8 cellular contexts compared by ENCODE assay signal in the genomic region with DNA sequence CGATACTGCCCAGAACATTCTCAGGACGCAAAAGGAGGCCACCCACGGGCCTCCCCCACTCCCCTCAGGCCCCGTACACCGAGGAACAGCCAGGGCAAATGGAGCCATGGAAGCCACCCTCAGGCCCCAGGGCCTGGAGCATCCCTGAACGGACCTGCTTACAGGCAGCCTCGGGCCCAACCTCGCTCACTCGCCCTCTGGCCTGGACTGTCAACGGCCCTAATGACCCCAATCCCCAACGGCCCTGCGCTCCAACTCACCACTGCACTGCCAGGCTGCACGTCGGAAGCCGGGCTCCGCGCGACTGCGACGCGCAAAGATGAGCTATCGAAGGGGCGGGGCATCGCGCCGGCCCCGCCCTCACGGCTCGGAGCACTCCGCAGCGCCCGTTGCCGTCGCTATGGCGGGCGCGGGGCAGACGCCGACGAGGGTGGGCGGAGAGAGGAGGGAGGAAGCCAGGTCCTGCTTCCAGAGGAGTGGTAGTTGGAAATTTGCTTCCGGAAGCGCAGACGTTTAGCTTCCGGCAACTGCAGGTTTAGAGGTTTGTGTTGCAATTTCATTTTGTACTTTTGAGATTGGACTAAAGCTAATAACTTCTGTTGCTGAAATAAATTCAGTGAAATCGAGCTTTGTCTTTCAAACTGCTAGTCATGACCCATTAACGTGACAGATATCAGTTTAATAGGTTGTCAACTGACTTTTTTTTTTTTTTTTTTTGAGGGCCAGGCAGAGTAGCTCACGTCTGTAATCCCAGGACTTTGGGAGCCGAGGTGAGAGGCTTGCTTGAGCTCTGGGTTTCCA. TPM values are rescaled to one million over a fixed set of nuclear protein-coding genes. Genes with fewer than 3 reads are reported as not detected.
DNase-seq lines count a peak whose midpoint lies in the region; ATAC-seq and TF ChIP-seq lines count a peak whose summit lies in the region.

A gene (minus strand): TSS at position 308 of the 801 bp plus-strand sequence. CDS start 3,923 bp downstream, outside the sequence.

- H3K27me3 ChIP-seq in H9 (ENCODE audit: insufficient read depth, low read length), result no peaks in the 10 kb centered on the region
- no peaks in the 10 kb centered on the region for H3K27me3 ChIP-seq in neural cell (ENCODE audit: insufficient read depth, low read depth, low read length)

- no peaks in the 10 kb centered on the region for H3F3A ChIP-seq in neural cell (ENCODE audit: insufficient read depth, low read length, poor library complexity, severe bottlenecking)

- no peak within 1 kb of the TSS for H2BK5ac ChIP-seq in H9 (ENCODE audit: insufficient read length, low read length)

- H3K27me3 Mint-ChIP-seq in H9 (ENCODE audit: low read depth), result peaks cover 18% of the 10 kb centered on the region
- H3K27me3 Mint-ChIP-seq in stimulated activated naive CD8-positive, alpha-beta T cell treated with anti-CD3 and anti-CD28 coated beads, Interleukin-15, amount 100 ng/mL, for 72 hours, result no peaks in the 10 kb centered on the region

- no peaks in the 10 kb centered on the region for H3K36me3 ChIP-seq in neural cell (ENCODE audit: insufficient read depth, low read length)

- peak within 1 kb of the TSS; percentile 88 for H3K9ac ChIP-seq in H9 (ENCODE audit: extremely low read depth, insufficient read length, low read length)
- peak within 1 kb of the TSS; percentile 78 for H3K9ac ChIP-seq in neural cell (ENCODE audit: low read length)

- 0 out of 2 replicates have a peak within 1 kb of the TSS, but pooled peaks have one; percentile 69 for H3K14ac ChIP-seq in H9 (ENCODE audit: insufficient read depth, low read length)

- H3K4me1 Mint-ChIP-seq in H9, result peaks cover 5 to 15% of the 10 kb centered on the region in 2 experiments
- H3K4me1 Mint-ChIP-seq in stimulated activated naive CD8-positive, alpha-beta T cell treated with anti-CD3 and anti-CD28 coated beads, Interleukin-15, amount 100 ng/mL, for 72 hours, result peaks cover 50% of the 10 kb centered on the region

- no peaks in the 10 kb centered on the region for H3K79me1 ChIP-seq in H9 (ENCODE audit: insufficient read depth, low read depth, low read length, poor library complexity, severe bottlenecking)

- H4K5ac ChIP-seq in H9 (ENCODE audit: insufficient read length, low read depth, low read length), result peak within 1 kb of the TSS; percentile 7

- H4K20me1 ChIP-seq in H9 (ENCODE audit: control insufficient read depth, insufficient read depth, insufficient read length) (no peaks in the 10 kb centered on the region), neural cell (ENCODE audit: insufficient read depth) (no peaks in the 10 kb centered on the region)

- H3K4ac ChIP-seq in H9 (ENCODE audit: low read depth, low read length), result no peak within 1 kb of the TSS

- no peaks in the 10 kb centered on the region for H3K9me3 Mint-ChIP-seq in H9
- no peaks in the 10 kb centered on the region for H3K9me3 Mint-ChIP-seq in stimulated activated naive CD8-positive, alpha-beta T cell treated with anti-CD3 and anti-CD28 coated beads, Interleukin-15, amount 100 ng/mL, for 72 hours

- H3K23ac ChIP-seq in H9 (ENCODE audit: insufficient read length, low read depth, low read length), result no peak within 1 kb of the TSS

- peaks cover 6% of the 10 kb centered on the region for H3K23me2 ChIP-seq in H9 (ENCODE audit: insufficient read length, low read depth, low read length, poor library complexity, severe bottlenecking)

- no peak within 1 kb of the TSS for H3T11ph ChIP-seq in H9 (ENCODE audit: low read length)

- H2BK15ac ChIP-seq in H9 (ENCODE audit: low read depth, low read length), result no peak within 1 kb of the TSS

- H3K56ac ChIP-seq in H9 (ENCODE audit: insufficient read length, low read depth, low read length), result no peak within 1 kb of the TSS

- no CpG with 5 or more reads among the region's 49 CpGs for WGBS in H9 (ENCODE audit: extremely low coverage, insufficient read length, low lambda C conversion rate)

- peak; percentile 46 for TF ChIP-seq RAD21 in neural cell (conservative IDR thresholded peaks at IDR 0.05)

- H3K27ac Mint-ChIP-seq in H9, result peak within 1 kb of the TSS; percentile 89 to 97 (median 91); a peak in 6 of 7 replicates
- H3K27ac Mint-ChIP-seq in stimulated activated naive CD8-positive, alpha-beta T cell treated with anti-CD3 and anti-CD28 coated beads, Interleukin-15, amount 100 ng/mL, for 72 hours, result peak within 1 kb of the TSS; percentile 95 to 96

- H2AK5ac ChIP-seq in H9 (ENCODE audit: insufficient read length, low read length), result no peak within 1 kb of the TSS

- peak within 1 kb of the TSS; percentile 76 for H3K4me3 ChIP-seq in neural cell (ENCODE audit: low read length)

- H3K4me2 ChIP-seq in H9 (ENCODE audit: insufficient read depth, insufficient read length, low read length) (peak within 1 kb of the TSS; percentile 97), neural cell (ENCODE audit: low read length) (peak within 1 kb of the TSS; percentile 68)

- H2BK20ac ChIP-seq in H9 (ENCODE audit: low read depth, low read length, poor library complexity, severe bottlenecking), result no peak within 1 kb of the TSS

- no peak within 1 kb of the TSS for H2BK120ac ChIP-seq in H9 (ENCODE audit: low read depth, low read length, poor library complexity, severe bottlenecking)

- H3K79me2 ChIP-seq in H9 (ENCODE audit: insufficient read depth, low read length), result peaks cover 5% of the 10 kb centered on the region; the same call in 1 of the 2 replicates
- peaks cover 15% of the 10 kb centered on the region for H3K79me2 ChIP-seq in neural cell (replicated peaks; ENCODE audit: insufficient read depth, low read length)

- DNase-seq in G401 (ENCODE audit: low spot score) (peak; percentile 89), H9 (peak; percentile 95), M059J (ENCODE audit: low read depth) (peak; percentile 92), SHP77 treated with DMSO at 0.1 percent for 48 hours (lab: John Stamatoyannopoulos, UW) (peak; percentile 88), fibroblast of the conjunctiva (ENCODE audit: low read depth) (peak; percentile 86)
- peak; percentile 85 for DNase-seq in activated effector memory CD4-positive, alpha-beta T cell treated with Interleukin-2 at 50 U/mL for 16 hours
- DNase-seq in stimulated activated naive CD8-positive, alpha-beta T cell treated with anti-CD3 and anti-CD28 coated beads, Interleukin-15, amount 100 ng/mL, for 72 hours, result peak; percentile 90 to 92

- peaks cover 0 to 1% (median under 1%) of the 10 kb centered on the region in 3 experiments; a peak in 2 of 7 replicates for H3K36me3 Mint-ChIP-seq in H9 (ENCODE audit: insufficient read depth in 1 of 3, low read depth in 3 of 3)

- H3K9me2 ChIP-seq in neural cell (ENCODE audit: insufficient read depth, low read length), result no peaks in the 10 kb centered on the region

- H4K91ac ChIP-seq in H9 (ENCODE audit: insufficient read length, low read depth, low read length), result no peak within 1 kb of the TSS

- H3K9me3 ChIP-seq in H9 (ENCODE audit: control insufficient read depth, low read depth, low read length), result no peaks in the 10 kb centered on the region
- H3K9me3 ChIP-seq in neural cell (ENCODE audit: low read length), result no peaks in the 10 kb centered on the region

- no peak within 1 kb of the TSS for H2BK12ac ChIP-seq in H9 (ENCODE audit: insufficient read length, low read depth, low read length)

- TF ChIP-seq EP300 in neural cell (conservative IDR thresholded peaks at IDR 0.05; ENCODE audit: poor library complexity, severe bottlenecking), result peak; percentile 75

- peak within 1 kb of the TSS; percentile 98 for H3K4me3 Mint-ChIP-seq in H9
- H3K4me3 Mint-ChIP-seq in stimulated activated naive CD8-positive, alpha-beta T cell treated with anti-CD3 and anti-CD28 coated beads, Interleukin-15, amount 100 ng/mL, for 72 hours, result peak within 1 kb of the TSS; percentile 88 to 98

- H3K27ac ChIP-seq in H9 (ENCODE audit: insufficient read length, low read depth, low read length), result no peak within 1 kb of the TSS
- peak within 1 kb of the TSS; percentile 72 for H3K27ac ChIP-seq in neural cell (ENCODE audit: low read length)

- no peak within 1 kb of the TSS for H4K8ac ChIP-seq in H9 (replicated peaks; ENCODE audit: insufficient read length, low read depth, low read length)

- no peak for TF ChIP-seq CTCF in H9 (conservative IDR thresholded peaks at IDR 0.05)
- TF ChIP-seq CTCF in neural cell (IDR thresholded peaks at IDR 0.05; ENCODE audit: poor library complexity, severe bottlenecking), result peak; percentile 12

- peak; percentile 97 for ATAC-seq in stimulated activated naive CD8-positive, alpha-beta T cell treated with anti-CD3 and anti-CD28 coated beads, Interleukin-15, amount 100 ng/mL, for 72 hours

- in situ Hi-C loops in G401 (cut with HindIII; ENCODE audit: low sequenced_read_pairs), result no loop called here

- H2AFZ ChIP-seq in H9 (ENCODE audit: low read length) (no peak within 1 kb of the TSS), neural cell (ENCODE audit: low read depth, low read length) (peak within 1 kb of the TSS; percentile 87)

- H3K18ac ChIP-seq in H9 (ENCODE audit: insufficient read length, low read depth, low read length), result peak within 1 kb of the TSS; percentile 53

- no peaks in the 10 kb centered on the region for H3K4me1 ChIP-seq in H9 (ENCODE audit: insufficient read depth, low read length)

TF ChIP-seq in neural cell, 6 proteins besides CTCF, POLR2A, EP300 and RAD21 (continues in another document):
- TF ChIP-seq MXI1 (conservative IDR thresholded peaks at IDR 0.05; ENCODE audit: poor library complexity, severe bottlenecking), result peak; percentile 98
- peak; percentile 77 for TF ChIP-seq TAF1 (IDR thresholded peaks at IDR 0.05; ENCODE audit: low read depth)
- TF ChIP-seq EZH2 (IDR thresholded peaks at IDR 0.05; ENCODE audit: borderline replicate concordance, insufficient read depth, low read length, poor library complexity, severe bottlenecking), result no peak
- peak; percentile 95 for TF ChIP-seq POLR2AphosphoS5 (IDR thresholded peaks at IDR 0.05)

RNA-seq across cellular contexts. Expression of the gene that starts here (rescaled TPM):
- 484 and 486 TPM in 2 replicates for total RNA-seq in G401 (2014; rRNA removed; shearing (Covaris generic))
- total RNA-seq in H9 (2021), result 43.8 and 45.6 TPM in 2 replicates
- 61.7 and 64.5 TPM in 2 replicates for total RNA-seq in M059J (2014; rRNA removed; shearing (Covaris generic))
- 160 and 170 TPM in 2 replicates for polyA plus RNA-seq in neural cell
- 65.8 and 73.5 TPM in 2 replicates for polyA minus RNA-seq in neural cell
